ENCODE assay signal across 12 cellular contexts in the genomic region with DNA sequence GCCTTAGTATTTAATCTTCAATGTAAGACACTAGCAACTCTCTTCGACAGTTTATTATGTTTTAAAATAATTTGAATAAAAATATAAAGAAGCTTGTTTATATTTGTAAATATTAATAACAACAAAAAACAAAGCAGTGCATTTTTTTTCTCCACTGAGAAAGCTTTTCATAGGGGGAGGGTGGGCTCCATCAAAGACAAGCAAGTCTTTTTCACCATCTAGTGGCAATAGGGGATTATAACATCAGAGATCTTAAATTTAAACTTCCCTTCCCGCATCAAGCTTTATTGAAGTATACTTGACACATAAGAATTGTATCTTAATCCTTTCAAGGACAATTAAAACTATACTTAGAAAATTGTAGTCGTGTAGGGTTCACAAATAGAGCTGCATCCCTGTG. TPM values are rescaled to one million over a fixed set of nuclear protein-coding genes. Genes with fewer than 3 reads are reported as not detected.
DNase-seq lines count a peak whose midpoint lies in the region; ATAC-seq, FAIRE-seq and TF ChIP-seq lines count a peak whose summit lies in the region.
"Had no signal": no experiment of that assay in that cellular context is flagged by ENCODE, and none has a peak within 500 bp of the region (broad histone marks: within the 10 kb centered on the region; RNA-seq: fewer than 3 reads in every experiment).

No MANE protein-coding gene starts in this region.

- H4K91ac ChIP-seq in H1 (replicated peaks; ENCODE audit: insufficient read length, low read length), result no peak overlapping the region

- 50% methylated on average over 3 of the region's 3 CpGs; no CpG with 5 or more reads in 1 of the 2 experiments for WGBS in H1 (ENCODE audit: extremely low coverage in 1 of 2, insufficient coverage in 1 of 2, insufficient read length in 1 of 2, insufficient replicate concordance in 2 of 2, low coverage in 1 of 2, low lambda C conversion rate in 2 of 2, missing lambda C conversion rate in 1 of 2), 2 experiments
- 26 to 41% (median 38%) methylated on average over 3 of the region's 3 CpGs for WGBS in adrenal gland, 4 donors

- no peak for TF ChIP-seq CTCF in cardiac muscle cell (IDR thresholded peaks at IDR 0.05; ENCODE audit: low read depth, low read length)
- TF ChIP-seq CTCF in H1 (IDR thresholded peaks at IDR 0.05; ENCODE audit: control extremely low read depth in 1 of 3, insufficient read depth in 1 of 3, low read depth in 1 of 3, low read length in 3 of 3), result peak in 2 of 3 experiments; percentile 39 to 42; a peak in 2 of 4 replicates
- peak in 1 of 6 experiments; percentile 27 for TF ChIP-seq CTCF in adrenal gland (IDR thresholded peaks at IDR 0.05)

- no peak overlapping the region for H3K4me2 ChIP-seq in H1 (ENCODE audit: insufficient read depth in 1 of 2, low read depth in 2 of 2, low read length in 2 of 2)
- H3K4me2 ChIP-seq: BLaER1 had no signal

- no peak overlapping the region for H2BK15ac ChIP-seq in H1 (ENCODE audit: low read length)

- TF ChIP-seq POLR2A in H1 (IDR thresholded peaks at IDR 0.05; ENCODE audit: control extremely low read depth in 1 of 2, low read depth in 2 of 2, low read length in 2 of 2) (no peak), adrenal gland (IDR thresholded peaks at IDR 0.05) (no peak)

- no peak overlapping the region for H3K23ac ChIP-seq in H1 (ENCODE audit: insufficient read length)

- no peak overlapping the region for H2BK20ac ChIP-seq in H1 (ENCODE audit: low read length)

- TF ChIP-seq EP300 in H1 (IDR thresholded peaks at IDR 0.05; ENCODE audit: borderline replicate concordance in 1 of 2, low read depth in 2 of 2, low read length in 2 of 2), result no peak

- no peak overlapping the region for H2AK5ac ChIP-seq in H1 (ENCODE audit: low read depth, low read length)

- ATAC-seq in left cardiac atrium (no peak), HG03457 (IDR thresholded peaks at IDR 0.05; ENCODE audit: unreplicated experiment) (no peak)

- no peaks in the 10 kb centered on the region for H3K79me2 ChIP-seq in H1 (ENCODE audit: control insufficient read depth in 1 of 2, insufficient read depth in 2 of 2, low read length in 2 of 2)

- no peak overlapping the region for H2BK120ac ChIP-seq in H1 (replicated peaks; ENCODE audit: low read depth, low read length)

- CTCF ChIA-PET in H1 (lab: Charles Lee; ENCODE audit: partially characterized antibody), result interaction anchor here (0.6 to 1.9 kb wide), 9 partner anchors 9 to 374 kb away, joined by 3 to 7 read pairs (median 3); no protein-coding TSS in a partner anchor

- TF ChIP-seq RAD21 in H1 (IDR thresholded peaks at IDR 0.05 in 1 of 2, conservative IDR thresholded peaks at IDR 0.05 in 1 of 2; ENCODE audit: low read depth in 2 of 2, low read length in 2 of 2), result peak; percentile 74

- no peaks in the 10 kb centered on the region for H3K9me3 ChIP-seq in cardiac muscle cell (ENCODE audit: low read depth)
- peaks cover 3 to 5% of the 10 kb centered on the region in 2 experiments; a peak in 2 of 4 replicates for H3K9me3 ChIP-seq in H1 (ENCODE audit: insufficient read depth in 2 of 2, low read depth in 1 of 2, low read length in 1 of 2)
- no peaks in the 10 kb centered on the region for H3K9me3 ChIP-seq in adrenal gland (replicated peaks in 1 of 3)

- H4K20me1 ChIP-seq in H1 (replicated peaks in 1 of 2; ENCODE audit: control insufficient read depth in 1 of 2, insufficient read depth in 2 of 2, low read length in 2 of 2), result no peaks in the 10 kb centered on the region
- H4K20me1 ChIP-seq: BLaER1 had no signal

- peak; percentile 19 for FAIRE-seq in H1 (lab: Jason Lieb, UNC)

- no peak overlapping the region for H4K8ac ChIP-seq in H1 (ENCODE audit: extremely low read depth, insufficient read depth, low read length)

- H2AFZ ChIP-seq in H1 (ENCODE audit: low read length), result no peak overlapping the region; the same call in 1 of the 2 replicates

- no peaks in the 10 kb centered on the region for H3K36me3 ChIP-seq in cardiac muscle cell
- H3K36me3 ChIP-seq in H1 (ENCODE audit: control insufficient read depth in 2 of 4, insufficient read depth in 4 of 4, low read length in 3 of 4), result no peaks in the 10 kb centered on the region
- H3K36me3 ChIP-seq in adrenal gland (replicated peaks in 1 of 2), result no peaks in the 10 kb centered on the region
- H3K36me3 ChIP-seq: BLaER1 had no signal

- H3K4me3 ChIP-seq in cardiac muscle cell (no peak overlapping the region), H1 (ENCODE audit: extremely low read depth in 1 of 4, insufficient read depth in 2 of 4, low read depth in 3 of 4, low read length in 4 of 4) (no peak overlapping the region), adrenal gland (no peak overlapping the region)
- H3K4me3 ChIP-seq: BLaER1 had no signal

- no peak overlapping the region for H2BK12ac ChIP-seq in H1 (ENCODE audit: low read depth, low read length)

- no peaks in the 10 kb centered on the region for H3K23me2 ChIP-seq in H1 (ENCODE audit: low read depth, low read length)

- no peak overlapping the region for H3K4ac ChIP-seq in H1 (replicated peaks; ENCODE audit: insufficient read length, low read depth, low read length)

- no peak overlapping the region for H2BK5ac ChIP-seq in H1 (ENCODE audit: low read depth, low read length)

- H3K4me1 ChIP-seq in cardiac muscle cell (ENCODE audit: low read depth), result no peaks in the 10 kb centered on the region
- no peaks in the 10 kb centered on the region for H3K4me1 ChIP-seq in H1 (replicated peaks in 1 of 4; ENCODE audit: control insufficient read depth in 3 of 4, insufficient read depth in 4 of 4, low read length in 3 of 4)
- no peaks in the 10 kb centered on the region for H3K4me1 ChIP-seq in adrenal gland (replicated peaks in 1 of 2)
- H3K4me1 ChIP-seq: BLaER1 had no signal

- no peak overlapping the region for H3K56ac ChIP-seq in H1 (replicated peaks; ENCODE audit: insufficient read length, low read depth, low read length)

- no peak overlapping the region for H4K5ac ChIP-seq in H1 (ENCODE audit: insufficient read length, low read depth, low read length)

- no peak overlapping the region for H3K18ac ChIP-seq in H1 (ENCODE audit: extremely low read depth, low read length)

- POLR2A ChIA-PET in H1 (lab: Charles Lee; ENCODE audit: partially characterized antibody), result interaction anchor here (0.6 kb wide), 1 partner anchor 75 kb away, joined by 4 read pairs; no protein-coding TSS in a partner anchor

- no peak overlapping the region for H3K14ac ChIP-seq in H1 (ENCODE audit: insufficient read length)

- no peaks in the 10 kb centered on the region for H3K79me1 ChIP-seq in H1 (ENCODE audit: low read depth, low read length)

- H3K9ac ChIP-seq in H1 (replicated peaks in 1 of 4; ENCODE audit: extremely low read depth in 1 of 4, low read depth in 3 of 4, low read length in 3 of 4), result no peak overlapping the region
- H3K9ac ChIP-seq: BLaER1 had no signal

- peak; percentile 1 to 2 for DNase-seq in cardiac muscle cell (ENCODE audit: low read depth in 1 of 2, low spot score in 1 of 2)
- no peak for DNase-seq in left cardiac atrium
- peak; percentile 16 for DNase-seq in NCI-H748 treated with DMSO at 0.1 percent for 48 hours (lab: John Stamatoyannopoulos, UW)
- no peak for DNase-seq in H1 (ENCODE audit: low read depth in 1 of 2, low spot score in 2 of 2)
- no peak for DNase-seq in EL
- DNase-seq in stimulated activated naive CD4-positive, alpha-beta T cell (lab: John Stamatoyannopoulos, UW), result no peak
- DNase-seq in adrenal gland, result no peak
- DNase-seq: activated CD4-positive, alpha-beta T cell treated with anti-CD3 and anti-CD28 coated beads, Interleukin-2, amount 50 U/mL, for 4 hours; NCI-H2081 treated with DMSO at 0.1 percent for 48 hours had no signal

- H3K27me3 ChIP-seq in cardiac muscle cell, result no peaks in the 10 kb centered on the region
- H3K27me3 ChIP-seq in H1 (replicated peaks in 1 of 4; ENCODE audit: control insufficient read depth in 3 of 4, extremely low read depth in 1 of 4, insufficient read depth in 3 of 4, low read length in 3 of 4), result no peaks in the 10 kb centered on the region
- H3K27me3 ChIP-seq in adrenal gland, result no peaks in the 10 kb centered on the region
- H3K27me3 ChIP-seq: BLaER1 had no signal

- intact Hi-C loops in left cardiac atrium (cut with DNase I) (no loop called here), adrenal gland (cut with DNase I) (no loop called here)

- H3K27ac ChIP-seq in cardiac muscle cell (no peak overlapping the region), H1 (ENCODE audit: low read depth, low read length) (no peak overlapping the region), adrenal gland (no peak overlapping the region)
- H3K27ac ChIP-seq: BLaER1 had no signal

RNA-seq across cellular contexts. Expression of gene OR13F1, which starts 9.3 kb away (rescaled TPM):
- total RNA-seq in cardiac muscle cell (not detected in 2 replicates), left cardiac atrium (not detected), adrenal gland (not detected)
- polyA plus RNA-seq in cardiac muscle cell (not detected in 2 replicates), H1 (2011; rRNA removed) (not detected in 2 replicates), adrenal gland (not detected)
- not detected in 2 replicates for total RNA-seq in H1 (2021; fragmentation: NEBNext Ultra II Directional; extraction: Animal tissue kit (Norgen Biotek cat#: 25700))
- not detected for polyA plus RNA-seq in H1 (2011; cell fraction: cytosol; rRNA removed)
- not detected for polyA plus RNA-seq in H1 (2011; cell fraction: nucleus; rRNA removed)
- not detected in 4 replicates for polyA plus RNA-seq in H1 (2012, experiment 1 of 2)
- not detected for polyA plus RNA-seq in H1 (2012, experiment 2 of 2)
- polyA plus RNA-seq in H1 (2013, experiment 1 of 2), result not detected
- polyA plus RNA-seq in H1 (2013, experiment 2 of 2), result not detected
- not detected in 2 replicates for polyA minus RNA-seq in H1 (2011; rRNA and poly(A)+ RNA removed)
- polyA minus RNA-seq in H1 (2011; cell fraction: cytosol; rRNA and poly(A)+ RNA removed), result not detected
- not detected for polyA minus RNA-seq in H1 (2011; cell fraction: nucleus; rRNA and poly(A)+ RNA removed)
- total RNA-seq: omental fat pad had no signal

RNA-seq across cellular contexts. Expression of gene OR13C4, which starts 32.2 kb away (rescaled TPM):
- 0.14 and 0.24 TPM in 2 replicates for total RNA-seq in cardiac muscle cell
- not detected in 2 replicates for polyA plus RNA-seq in cardiac muscle cell
- total RNA-seq in left cardiac atrium, result not detected
- total RNA-seq in H1 (2021; fragmentation: NEBNext Ultra II Directional; extraction: Animal tissue kit (Norgen Biotek cat#: 25700)), result not detected in 2 replicates
- polyA plus RNA-seq in H1 (2011; rRNA removed), result not detected in 2 replicates
- polyA plus RNA-seq in H1 (2011; cell fraction: cytosol; rRNA removed), result not detected
- not detected for polyA plus RNA-seq in H1 (2011; cell fraction: nucleus; rRNA removed)
- not detected in 4 replicates for polyA plus RNA-seq in H1 (2012, experiment 1 of 2)
- not detected for polyA plus RNA-seq in H1 (2012, experiment 2 of 2)
- not detected for polyA plus RNA-seq in H1 (2013, experiment 1 of 2)
- not detected for polyA plus RNA-seq in H1 (2013, experiment 2 of 2)
- polyA minus RNA-seq in H1 (2011; rRNA and poly(A)+ RNA removed), result not detected in 2 replicates
- polyA minus RNA-seq in H1 (2011; cell fraction: cytosol; rRNA and poly(A)+ RNA removed), result not detected
- polyA minus RNA-seq in H1 (2011; cell fraction: nucleus; rRNA and poly(A)+ RNA removed), result 1.2 TPM
- not detected for total RNA-seq in adrenal gland
- not detected for polyA plus RNA-seq in adrenal gland
- total RNA-seq: omental fat pad had no signal

RNA-seq across cellular contexts. Expression of gene OR13C3, which starts 41.8 kb away (rescaled TPM):
- total RNA-seq in cardiac muscle cell, result 0.24 TPM in 1 of 2 replicates, not detected in the other
- not detected in 2 replicates for polyA plus RNA-seq in cardiac muscle cell
- total RNA-seq in left cardiac atrium, result not detected
- total RNA-seq in H1 (2021; fragmentation: NEBNext Ultra II Directional; extraction: Animal tissue kit (Norgen Biotek cat#: 25700)), result not detected in 2 replicates
- 0.06 TPM in 1 of 2 replicates, not detected in the other for polyA plus RNA-seq in H1 (2011; rRNA removed)
- polyA plus RNA-seq in H1 (2011; cell fraction: cytosol; rRNA removed), result not detected
- not detected for polyA plus RNA-seq in H1 (2011; cell fraction: nucleus; rRNA removed)
- polyA plus RNA-seq in H1 (2012, experiment 1 of 2), result not detected in 4 replicates
- polyA plus RNA-seq in H1 (2012, experiment 2 of 2), result not detected
- polyA plus RNA-seq in H1 (2013, experiment 1 of 2), result not detected
- not detected for polyA plus RNA-seq in H1 (2013, experiment 2 of 2)
- polyA minus RNA-seq in H1 (2011; rRNA and poly(A)+ RNA removed), result 0.41 and 0.82 TPM in 2 replicates
- not detected for polyA minus RNA-seq in H1 (2011; cell fraction: cytosol; rRNA and poly(A)+ RNA removed)
- polyA minus RNA-seq in H1 (2011; cell fraction: nucleus; rRNA and poly(A)+ RNA removed), result 1.6 TPM
- total RNA-seq in adrenal gland, result not detected
- polyA plus RNA-seq in adrenal gland, result not detected
- total RNA-seq: omental fat pad had no signal

Comparison
In these comparisons a context has a peak if more than half of its experiments do, and no peak if none do; other contexts are left out.
1. DNase-seq: peak in cardiac muscle cell (2 of 2) and NCI-H748 treated with DMSO at 0.1 percent for 48 hours (single experiment); none in left cardiac atrium (single experiment), H1 (0 of 2), EL (single experiment), stimulated activated naive CD4-positive, alpha-beta T cell (0 of 6) and adrenal gland (0 of 7).